In genomic region chr3:186870421-186871201, GRCh38 we compare ENCODE assay signal across 21 cellular contexts. TPM values are rescaled to one million over a fixed set of nuclear protein-coding genes. Genes with fewer than 3 reads are reported as not detected.
DNase-seq lines count a peak whose midpoint lies in the region; ATAC-seq, FAIRE-seq and TF ChIP-seq lines count a peak whose summit lies in the region.
"Had no signal": no experiment of that assay in that cellular context is flagged by ENCODE, and none has a peak within 500 bp of the region (broad histone marks: within the 10 kb centered on the region; RNA-seq: fewer than 3 reads in every experiment).

No MANE protein-coding gene starts in this region.

- H3K27ac ChIP-seq in DOHH2 (ENCODE audit: low read depth, low read length), result no peak overlapping the region
- H3K27ac ChIP-seq: A549, SJSA1, upper lobe of right lung had no signal

- peaks cover 20% of the 10 kb centered on the region for H3K36me3 Mint-ChIP-seq in activated CD4-positive, alpha-beta T cell treated with anti-CD3 and anti-CD28 coated beads, Interleukin-2, amount 10 ng/mL, durations not matched to agents 7 days and 5 days (ENCODE audit: low read depth)
- H3K36me3 Mint-ChIP-seq in activated naive CD8-positive, alpha-beta T cell treated with anti-CD3 and anti-CD28 coated beads, Interleukin-2, amount 10 ng/mL, durations not matched to agents 7 days and 5 days, result peaks cover 8% of the 10 kb centered on the region
- H3K36me3 Mint-ChIP-seq in mesothelial cell of epicardium (no peaks in the 10 kb centered on the region), HFFc6 (ENCODE audit: low read depth) (no peaks in the 10 kb centered on the region)

- no peaks in the 10 kb centered on the region for H3K27me3 Mint-ChIP-seq in activated CD4-positive, alpha-beta T cell treated with anti-CD3 and anti-CD28 coated beads, Interleukin-2, amount 10 ng/mL, durations not matched to agents 7 days and 5 days
- no peaks in the 10 kb centered on the region for H3K27me3 Mint-ChIP-seq in activated naive CD8-positive, alpha-beta T cell treated with anti-CD3 and anti-CD28 coated beads, Interleukin-2, amount 10 ng/mL, durations not matched to agents 7 days and 5 days
- no peaks in the 10 kb centered on the region for H3K27me3 Mint-ChIP-seq in mesothelial cell of epicardium (ENCODE audit: low read depth)
- H3K27me3 Mint-ChIP-seq in HFFc6 (ENCODE audit: insufficient read depth), result peaks cover 2% of the 10 kb centered on the region
- H3K27me3 Mint-ChIP-seq: effector memory CD8-positive, alpha-beta T cell had no signal

- POLR2A ChIA-PET in activated CD4-positive, alpha-beta T cell treated with anti-CD3 and anti-CD28 coated beads, Interleukin-2, amount 10 ng/mL, durations not matched to agents 7 days and 5 days (lab: Charles Lee), result no interaction called here
- POLR2A ChIA-PET in activated naive CD8-positive, alpha-beta T cell treated with anti-CD3 and anti-CD28 coated beads, Interleukin-2, amount 10 ng/mL, durations not matched to agents 7 days and 5 days (lab: Charles Lee), result interaction anchor here (1.0 kb wide), 1 partner anchor 61 kb away, joined by 3 read pairs; no protein-coding TSS in a partner anchor

- H3K9me3 Mint-ChIP-seq in activated CD4-positive, alpha-beta T cell treated with anti-CD3 and anti-CD28 coated beads, Interleukin-2, amount 10 ng/mL, durations not matched to agents 7 days and 5 days, result peaks cover 15% of the 10 kb centered on the region
- peaks cover 5% of the 10 kb centered on the region for H3K9me3 Mint-ChIP-seq in activated naive CD8-positive, alpha-beta T cell treated with anti-CD3 and anti-CD28 coated beads, Interleukin-2, amount 10 ng/mL, durations not matched to agents 7 days and 5 days
- H3K9me3 Mint-ChIP-seq in mesothelial cell of epicardium (no peaks in the 10 kb centered on the region), HFFc6 (no peaks in the 10 kb centered on the region)
- H3K9me3 Mint-ChIP-seq: effector memory CD8-positive, alpha-beta T cell had no signal

- no peaks in the 10 kb centered on the region for H3K9me3 ChIP-seq in DOHH2 (ENCODE audit: control insufficient read depth, insufficient read depth, low read length)
- H3K9me3 ChIP-seq: A549, SJSA1, upper lobe of right lung had no signal

- peaks cover 25% of the 10 kb centered on the region for H3K4me1 Mint-ChIP-seq in activated CD4-positive, alpha-beta T cell treated with anti-CD3 and anti-CD28 coated beads, Interleukin-2, amount 10 ng/mL, durations not matched to agents 7 days and 5 days
- peaks cover 18% of the 10 kb centered on the region for H3K4me1 Mint-ChIP-seq in activated naive CD8-positive, alpha-beta T cell treated with anti-CD3 and anti-CD28 coated beads, Interleukin-2, amount 10 ng/mL, durations not matched to agents 7 days and 5 days
- H3K4me1 Mint-ChIP-seq in mesothelial cell of epicardium, result peaks cover 30% of the 10 kb centered on the region
- H3K4me1 Mint-ChIP-seq in HFFc6 (ENCODE audit: low read depth), result peaks cover 11% of the 10 kb centered on the region

- TF ChIP-seq CTCF in DOHH2 (IDR thresholded peaks at IDR 0.05; ENCODE audit: low read depth, low read length, poor library complexity, severe bottlenecking) (no peak), mesothelial cell of epicardium (IDR thresholded peaks at IDR 0.05; ENCODE audit: unreplicated experiment) (no peak), HFFc6 (IDR thresholded peaks at IDR 0.05) (no peak)

- no peaks in the 10 kb centered on the region for H3K27me3 ChIP-seq in DOHH2 (ENCODE audit: control insufficient read depth, low read length)
- H3K27me3 ChIP-seq: SJSA1, upper lobe of right lung had no signal

- H3K4me3 ChIP-seq in DOHH2 (ENCODE audit: low read length), result 0 out of 2 replicates have a peak overlapping the region, but pooled peaks have one; percentile 15
- H3K4me3 ChIP-seq: A549, SJSA1, smooth muscle cell, upper lobe of right lung had no signal

- H3F3A ChIP-seq in DOHH2 (ENCODE audit: control insufficient read depth, insufficient read depth), result no peaks in the 10 kb centered on the region

- CTCF ChIA-PET in activated CD4-positive, alpha-beta T cell treated with anti-CD3 and anti-CD28 coated beads, Interleukin-2, amount 10 ng/mL, durations not matched to agents 7 days and 5 days (lab: Charles Lee), result no interaction called here

- no peaks in the 10 kb centered on the region for H3K36me3 ChIP-seq in DOHH2 (ENCODE audit: control insufficient read depth, low read length)
- H3K36me3 ChIP-seq: SJSA1, upper lobe of right lung had no signal

- no peak overlapping the region for H3K4me3 Mint-ChIP-seq in activated CD4-positive, alpha-beta T cell treated with anti-CD3 and anti-CD28 coated beads, Interleukin-2, amount 10 ng/mL, durations not matched to agents 7 days and 5 days
- peak overlapping the region; percentile 68 for H3K4me3 Mint-ChIP-seq in activated naive CD8-positive, alpha-beta T cell treated with anti-CD3 and anti-CD28 coated beads, Interleukin-2, amount 10 ng/mL, durations not matched to agents 7 days and 5 days
- H3K4me3 Mint-ChIP-seq in mesothelial cell of epicardium (no peak overlapping the region), HFFc6 (no peak overlapping the region)
- H3K4me3 Mint-ChIP-seq: effector memory CD8-positive, alpha-beta T cell had no signal

- peak overlapping the region; percentile 80 for H3K27ac Mint-ChIP-seq in activated CD4-positive, alpha-beta T cell treated with anti-CD3 and anti-CD28 coated beads, Interleukin-2, amount 10 ng/mL, durations not matched to agents 7 days and 5 days
- peak overlapping the region; percentile 84 for H3K27ac Mint-ChIP-seq in activated naive CD8-positive, alpha-beta T cell treated with anti-CD3 and anti-CD28 coated beads, Interleukin-2, amount 10 ng/mL, durations not matched to agents 7 days and 5 days
- H3K27ac Mint-ChIP-seq in mesothelial cell of epicardium, result peak overlapping the region; percentile 74
- H3K27ac Mint-ChIP-seq in HFFc6, result no peak overlapping the region

- no peak for FAIRE-seq in GM12892 (lab: Jason Lieb, UNC)
- FAIRE-seq: A549 had no signal

- DNase-seq in activated CD4-positive, alpha-beta T cell treated with anti-CD3 and anti-CD28 coated beads, Interleukin-2, amount 10 ng/mL, durations not matched to agents 7 days and 5 days, result no peak
- DNase-seq in activated CD4-positive, alpha-beta T cell treated with anti-CD3 and anti-CD28 coated beads for 4 hours, result no peak
- DNase-seq in activated naive CD8-positive, alpha-beta T cell treated with anti-CD3 and anti-CD28 coated beads, Interleukin-2, amount 10 ng/mL, durations not matched to agents 7 days and 5 days, result no peak
- DNase-seq in mesothelial cell of epicardium (ENCODE audit: low spot score in 2 of 2, unreplicated experiment in 2 of 2), result no peak
- DNase-seq in GM12892 (ENCODE audit: insufficient read length), result no peak
- no peak for DNase-seq in HFFc6
- no peak for DNase-seq in GF-D8 (lab: John Stamatoyannopoulos, UW)
- DNase-seq: activated naive CD4-positive, alpha-beta T cell treated with anti-CD3 and anti-CD28 coated beads, Interleukin-2, amount 50 U/mL, for 16 hours; effector memory CD8-positive, alpha-beta T cell; EL; IMR-90; left cardiac atrium; NCI-H2029 treated with DMSO at 0.1 percent for 48 hours; NCI-H510A; posterior cingulate gyrus; upper lobe of right lung had no signal

- no peak for ATAC-seq in activated naive CD8-positive, alpha-beta T cell treated with anti-CD3 and anti-CD28 coated beads, Interleukin-2, amount 10 ng/mL, durations not matched to agents 7 days and 5 days (ENCODE audit: low read depth)
- ATAC-seq: A549; effector memory CD8-positive, alpha-beta T cell had no signal

- peak overlapping the region; percentile 41 for H3K4me2 ChIP-seq in DOHH2 (ENCODE audit: low read length)
- H3K4me2 ChIP-seq: A549, smooth muscle cell had no signal

- peaks cover 14% of the 10 kb centered on the region for H3K4me1 ChIP-seq in DOHH2 (ENCODE audit: control insufficient read depth, low read length)
- H3K4me1 ChIP-seq: A549, SJSA1, upper lobe of right lung had no signal

- TF ChIP-seq POLR2A in GM12892 (IDR thresholded peaks at IDR 0.05; ENCODE audit: low read depth, low read length), result no peak

- no peaks in the 10 kb centered on the region for H4K20me1 ChIP-seq in DOHH2 (ENCODE audit: control insufficient read depth, insufficient read depth, low read depth, low read length)

- no peaks in the 10 kb centered on the region for H3K79me2 ChIP-seq in DOHH2 (ENCODE audit: control insufficient read depth, low read length)

- no peaks in the 10 kb centered on the region for H3K9me2 ChIP-seq in DOHH2 (replicated peaks; ENCODE audit: control insufficient read depth, low read length)

RNA-seq across cellular contexts. Expression of gene ADIPOQ, which starts 28.1 kb away (rescaled TPM):
- total RNA-seq in activated CD4-positive, alpha-beta T cell treated with anti-CD3 and anti-CD28 coated beads, Interleukin-2, amount 10 ng/mL, durations not matched to agents 7 days and 5 days, result not detected
- total RNA-seq in activated naive CD8-positive, alpha-beta T cell treated with anti-CD3 and anti-CD28 coated beads, Interleukin-2, amount 10 ng/mL, durations not matched to agents 7 days and 5 days, result not detected
- not detected in 3 replicates for total RNA-seq in mesothelial cell of epicardium
- not detected for polyA plus RNA-seq in GM12892 (2012; ENCODE audit: missing spikeins)
- not detected for total RNA-seq in HFFc6 (2021; fragmentation: NEBNext Ultra II Directional; extraction: Animal tissue kit (Norgen Biotek cat#: 25700))
- total RNA-seq: IMR-90, OCI-LY7, SJSA1, smooth muscle cell, upper lobe of right lung had no signal
- polyA plus RNA-seq: A549, IMR-90, smooth muscle cell had no signal

RNA-seq across cellular contexts. Expression of gene ST6GAL1, which starts 59.7 kb away (rescaled TPM):
- total RNA-seq in activated CD4-positive, alpha-beta T cell treated with anti-CD3 and anti-CD28 coated beads, Interleukin-2, amount 10 ng/mL, durations not matched to agents 7 days and 5 days, result 100 to 1,000 TPM; 145 to 183 TPM
- total RNA-seq in activated naive CD8-positive, alpha-beta T cell treated with anti-CD3 and anti-CD28 coated beads, Interleukin-2, amount 10 ng/mL, durations not matched to agents 7 days and 5 days, result 100 to 1,000 TPM; 142 to 150 TPM
- 38.7 to 50.3 TPM (median 45.8 TPM) in 3 replicates for total RNA-seq in mesothelial cell of epicardium
- 127 TPM for polyA plus RNA-seq in GM12892 (2012; ENCODE audit: missing spikeins)
- 1 to 10 TPM in 5 of 6 experiments, under 1 TPM in 1; 0.88 to 2.6 (median 1.9) TPM for total RNA-seq in HFFc6 (2021; fragmentation: NEBNext Ultra II Directional; extraction: Animal tissue kit (Norgen Biotek cat#: 25700))

Comparison
In these comparisons a context has a peak if more than half of its experiments do, and no peak if none do; other contexts are left out.
1. RNA of gene ST6GAL1, which starts 59.7 kb away (total RNA-seq): 145 to 183 TPM in activated CD4-positive, alpha-beta T cell treated with anti-CD3 and anti-CD28 coated beads, Interleukin-2, amount 10 ng/mL, durations not matched to agents 7 days and 5 days, 142 to 150 TPM in activated naive CD8-positive, alpha-beta T cell treated with anti-CD3 and anti-CD28 coated beads, Interleukin-2, amount 10 ng/mL, durations not matched to agents 7 days and 5 days and 38.7 to 50.3 TPM in mesothelial cell of epicardium; 0.88 to 2.6 TPM in HFFc6; every median in the first group is over 10 times any median in the second.